ENCODE assay signal across 8 cellular contexts in genomic region chr19:48997972-48998371, GRCh38. TPM values are rescaled to one million over a fixed set of nuclear protein-coding genes. Genes with fewer than 3 reads are reported as not detected.
DNase-seq lines count a peak whose midpoint lies in the region; ATAC-seq and TF ChIP-seq lines count a peak whose summit lies in the region.

No MANE protein-coding gene starts in this region.

- CTCF ChIA-PET in PC-3 (lab: Charles Lee): interaction anchor here (0.7 to 0.8 kb wide), 2 partner anchors 19 to 100 kb away, joined by 3 to 9 read pairs; no protein-coding TSS in a partner anchor

- no peak overlapping the region for H2AFZ ChIP-seq in PC-3 (ENCODE audit: low read length)

- no peaks in the 10 kb centered on the region; the same call in 1 of the 2 replicates for H3K36me3 ChIP-seq in PC-3 (ENCODE audit: low read depth, low read length)
- peaks cover 0 to 6% (median 0%) of the 10 kb centered on the region in 4 donors for H3K36me3 ChIP-seq in right lobe of liver

- WGBS in right lobe of liver (ENCODE audit: insufficient coverage, low coverage, low lambda C conversion rate, missing lambda C conversion rate): no CpG with 5 or more reads among the region's 5 CpGs

- no peaks in the 10 kb centered on the region for H3K9me3 ChIP-seq in PC-3 (ENCODE audit: low read length)
- no peaks in the 10 kb centered on the region for H3K9me3 ChIP-seq in right lobe of liver

- no peak overlapping the region for H3K4me3 ChIP-seq in AG09309 (ENCODE audit: control insufficient read depth, low read depth, low read length)
- no peak overlapping the region for H3K4me3 ChIP-seq in PC-3 (ENCODE audit: low read length)
- H3K4me3 ChIP-seq in right lobe of liver: no peak overlapping the region

- DNase-seq in AG09309 (ENCODE audit: low read depth): no peak
- peak; percentile 63 for DNase-seq in PC-3
- DNase-seq in activated naive CD8-positive, alpha-beta T cell treated with anti-CD3 and anti-CD28 coated beads, Interleukin-2, amount 50 U/mL, for 16 hours (ENCODE audit: low read depth, low spot score): peak; percentile 9
- DNase-seq in right lobe of liver: peak in 1 of 3 donors; percentile 52
- DNase-seq in COR-L47 (lab: John Stamatoyannopoulos, UW): no peak
- no peak for DNase-seq in anterior cingulate cortex (lab: John Stamatoyannopoulos, UW)

- H3K4me1 ChIP-seq in PC-3 (ENCODE audit: insufficient read depth, low read length) (peaks cover 6% of the 10 kb centered on the region; the same call in 1 of the 2 replicates), right lobe of liver (peaks cover 0 to 9% (median 6%) of the 10 kb centered on the region in 4 donors)

- no peaks in the 10 kb centered on the region for H3K27me3 ChIP-seq in PC-3 (ENCODE audit: low read length)
- no peaks in the 10 kb centered on the region for H3K27me3 ChIP-seq in right lobe of liver

- no peak overlapping the region for H3K9ac ChIP-seq in PC-3 (ENCODE audit: low read length)

- H3K9me2 ChIP-seq in PC-3 (replicated peaks; ENCODE audit: low read length): no peaks in the 10 kb centered on the region

- intact Hi-C loops in PC-3 (cut with micrococcal nuclease): loop anchor here (10.0 kb wide), 1 partner anchor 77 kb away; the partner anchor contains the start of gene KCNA7
- intact Hi-C loops in right lobe of liver (cut with DNase I): no loop called here

- POLR2A ChIA-PET in PC-3 (lab: Charles Lee; ENCODE audit: unreplicated experiment): no interaction called here

- BruUV-seq in PC-3 (replicated peaks; lab: Mats Ljungman, UMichigan): no TSS peak

- no peaks in the 10 kb centered on the region for H3F3A ChIP-seq in PC-3 (ENCODE audit: low read length, unreplicated experiment)

- ATAC-seq in PC-3: no peak
- no peak for ATAC-seq in right lobe of liver
- ATAC-seq in HG03159 (IDR thresholded peaks at IDR 0.05; ENCODE audit: unreplicated experiment): no peak

- peaks cover 46% of the 10 kb centered on the region for H3K79me2 ChIP-seq in PC-3 (ENCODE audit: low read length)

- no peak overlapping the region for H3K4me2 ChIP-seq in PC-3 (ENCODE audit: low read length)

- TF ChIP-seq CTCF in AG09309 (IDR thresholded peaks at IDR 0.05; ENCODE audit: control insufficient read depth, insufficient read depth, low read depth, low read length, missing control alignments) (peak; percentile 60), GM12874 (IDR thresholded peaks at IDR 0.05; ENCODE audit: insufficient read depth, low read depth, low read length) (peak; percentile 66), PC-3 (conservative IDR thresholded peaks at IDR 0.05; ENCODE audit: low read depth, low read length) (peak; percentile 71), right lobe of liver (IDR thresholded peaks at IDR 0.05) (peak in 3 of 4 donors; percentile 32 to 52 (median 36))

- H3K27ac ChIP-seq in PC-3 (ENCODE audit: low read length) (no peak overlapping the region), right lobe of liver (no peak overlapping the region)

- H4K20me1 ChIP-seq in PC-3 (ENCODE audit: low read length): 0 out of 2 replicates have a peak, but pooled peaks cover 4% of the 10 kb centered on the region

- TF ChIP-seq POLR2A in right lobe of liver (IDR thresholded peaks at IDR 0.05): no peak

RNA-seq across cellular contexts. Expression of gene RUVBL2, which starts 4.3 kb away (rescaled TPM):
- total RNA-seq in PC-3 (2014; rRNA removed) (291 and 421 TPM in 2 replicates), right lobe of liver (10 to 100 TPM; 22.8 to 66.7 (median 32.3) TPM)

RNA-seq across cellular contexts. Expression of gene GYS1, which starts 4.9 kb away (rescaled TPM):
- total RNA-seq in PC-3 (2014; rRNA removed): 38.6 and 54.0 TPM in 2 replicates
- total RNA-seq in right lobe of liver: 10 to 100 TPM in 2 of 6 experiments, 1 to 10 TPM in 4; 4.7 to 12.5 (median 8.9) TPM

RNA-seq across cellular contexts. Expression of gene LHB, which starts 18.9 kb away (rescaled TPM):
- total RNA-seq in PC-3 (2014; rRNA removed): not detected in 2 replicates
- not detected for total RNA-seq in right lobe of liver

RNA-seq across cellular contexts. Expression of gene CGB3, which starts 26.2 kb away (rescaled TPM):
- total RNA-seq in PC-3 (2014; rRNA removed): not detected in 2 replicates
- total RNA-seq in right lobe of liver: not detected

RNA-seq across cellular contexts. Expression of gene FTL, which starts 32.9 kb away (rescaled TPM):
- total RNA-seq in PC-3 (2014; rRNA removed): 1,109 and 1,250 TPM in 2 replicates
- total RNA-seq in right lobe of liver: over 10,000 TPM in 3 of 6 experiments, 1,000 to 10,000 TPM in 3; 5,005 to 19,229 (median 10,447) TPM

Comparison
In these comparisons a context has a peak if more than half of its experiments do, and no peak if none do; other contexts are left out.
1. DNase-seq: peak in PC-3 (single experiment) and activated naive CD8-positive, alpha-beta T cell treated with anti-CD3 and anti-CD28 coated beads, Interleukin-2, amount 50 U/mL, for 16 hours (single experiment); none in AG09309 (single experiment), COR-L47 (single experiment) and anterior cingulate cortex (0 of 58).
2. Peak in every context shown above with its lines, with median percentiles within 50 percentile points of each other: CTCF ChIP-seq.